Comparison of ENCODE assay signal across 8 cellular contexts in the genomic region with DNA sequence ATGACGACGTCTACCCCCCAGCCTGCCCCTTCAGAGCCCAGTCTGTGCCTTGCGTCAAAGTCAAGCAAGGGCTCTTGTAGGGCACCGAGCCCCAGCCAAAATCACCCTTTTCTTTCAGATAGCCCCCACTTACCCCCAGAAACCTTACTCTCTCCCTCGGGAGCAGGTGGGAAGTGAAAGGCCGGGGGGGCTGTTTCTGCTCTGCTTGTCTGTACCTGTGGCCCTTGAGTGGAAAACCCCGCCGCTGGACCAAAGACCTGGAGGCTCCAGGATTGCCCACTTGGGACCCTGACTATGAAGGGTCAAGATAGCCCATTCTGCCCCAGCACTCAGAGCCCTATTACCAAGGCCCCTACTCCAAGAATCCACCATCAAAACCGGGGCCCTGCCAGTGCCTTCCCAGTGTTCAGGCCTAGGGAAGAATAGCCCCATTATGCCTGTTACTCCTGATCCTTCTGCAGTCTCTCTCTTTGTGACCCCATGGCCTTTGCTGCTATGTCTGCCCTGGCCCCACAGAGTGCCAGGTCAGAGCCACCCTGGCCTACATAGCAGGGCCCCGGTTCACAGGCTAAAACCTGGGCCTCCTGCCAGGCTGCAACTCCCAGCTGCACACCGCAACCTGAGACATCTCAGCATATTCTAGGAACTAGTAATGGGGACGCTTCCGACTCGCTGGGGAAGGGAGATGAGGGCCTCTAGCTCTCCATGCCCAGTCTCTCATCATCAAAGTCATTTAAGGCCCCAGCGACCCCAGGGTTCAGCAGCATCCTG. TPM values are rescaled to one million over a fixed set of nuclear protein-coding genes. Genes with fewer than 3 reads are reported as not detected.
DNase-seq lines count a peak whose midpoint lies in the region; ATAC-seq and TF ChIP-seq lines count a peak whose summit lies in the region.

No MANE protein-coding gene starts in this region.

- peaks cover 26% of the 10 kb centered on the region for H3F3A ChIP-seq in GM23248 (ENCODE audit: insufficient read depth)

- no peaks in the 10 kb centered on the region for H3K27me3 ChIP-seq in CD4-positive, alpha-beta memory T cell (ENCODE audit: insufficient read depth, low read length)
- H3K27me3 ChIP-seq in GM23248 (replicated peaks; ENCODE audit: insufficient read depth): no peaks in the 10 kb centered on the region

- ATAC-seq in naive thymus-derived CD8-positive, alpha-beta T cell: no peak
- no peak for ATAC-seq in HG03139 (IDR thresholded peaks at IDR 0.05; ENCODE audit: unreplicated experiment)
- ATAC-seq in GM21360 (IDR thresholded peaks at IDR 0.05; ENCODE audit: unreplicated experiment): no peak

- peak overlapping the region; percentile 88 for H3K9ac ChIP-seq in GM23248

- H3K4me2 ChIP-seq in GM23248 (ENCODE audit: unreplicated experiment): peak overlapping the region; percentile 84

- no peaks in the 10 kb centered on the region for H3K9me2 ChIP-seq in GM23248 (ENCODE audit: insufficient read depth)

- POLR2A ChIA-PET in CD4-positive, alpha-beta memory T cell (lab: Charles Lee; ENCODE audit: partially characterized antibody): interaction anchor here (0.8 to 6.4 kb wide), 25 partner anchors 15 to 672 kb away, joined by 3 to 158 read pairs (median 10); partner anchors contain the start of genes ARMH1, BTBD19, CCDC163 and DYNLT4
- POLR2A ChIA-PET in naive thymus-derived CD8-positive, alpha-beta T cell (lab: Charles Lee): interaction anchor here (0.6 to 5.7 kb wide), 19 partner anchors 19 to 673 kb away, joined by 3 to 112 read pairs (median 5); partner anchors contain the start of genes AKR1A1, BTBD19, CCDC163 and EIF2B3

- H2AFZ ChIP-seq in GM23248: peak overlapping the region; percentile 91

- H3K4me1 Mint-ChIP-seq in CD4-positive, alpha-beta memory T cell: peaks cover 11 to 24% (median 18%) of the 10 kb centered on the region in 4 donors
- H3K4me1 Mint-ChIP-seq in endothelial cell (ENCODE audit: unreplicated experiment): peaks cover 4% of the 10 kb centered on the region
- peaks cover 5 to 37% (median 20%) of the 10 kb centered on the region in 4 donors for H3K4me1 Mint-ChIP-seq in naive thymus-derived CD8-positive, alpha-beta T cell

- no peaks in the 10 kb centered on the region for H3K9me3 ChIP-seq in CD4-positive, alpha-beta memory T cell (ENCODE audit: control insufficient read depth in 1 of 2, low read length in 2 of 2)
- no peaks in the 10 kb centered on the region for H3K9me3 ChIP-seq in GM23248 (ENCODE audit: low read depth)

- H3K27ac Mint-ChIP-seq in CD4-positive, alpha-beta memory T cell: peak overlapping the region; percentile 93 to 98 (median 96)
- H3K27ac Mint-ChIP-seq in endothelial cell (ENCODE audit: unreplicated experiment): peak overlapping the region; percentile 50
- peak overlapping the region; percentile 91 to 98 (median 96) for H3K27ac Mint-ChIP-seq in naive thymus-derived CD8-positive, alpha-beta T cell

- CTCF ChIA-PET in CD4-positive, alpha-beta memory T cell (lab: Charles Lee; ENCODE audit: partially characterized antibody): interaction anchor here (1.2 to 10.0 kb wide), 13 partner anchors 33 to 583 kb away, joined by 3 to 388 read pairs (median 6); partner anchors contain the start of genes HECTD3, MUTYH, PLK3 and TESK2

- TF ChIP-seq CTCF in endothelial cell (IDR thresholded peaks at IDR 0.05; ENCODE audit: unreplicated experiment): no peak

- 62 to 64% methylated on average over 14 to 15 of the region's 15 CpGs for WGBS in GM23248 (ENCODE audit: low coverage in 1 of 2, low lambda C conversion rate in 2 of 2, missing lambda C conversion rate in 2 of 2), 2 experiments

- H3K9me3 Mint-ChIP-seq in CD4-positive, alpha-beta memory T cell: no peaks in the 10 kb centered on the region
- H3K9me3 Mint-ChIP-seq in endothelial cell (ENCODE audit: unreplicated experiment): no peaks in the 10 kb centered on the region
- H3K9me3 Mint-ChIP-seq in naive thymus-derived CD8-positive, alpha-beta T cell: no peaks in the 10 kb centered on the region

- H3K79me2 ChIP-seq in GM23248 (ENCODE audit: insufficient read depth): no peaks in the 10 kb centered on the region

- H4K20me1 ChIP-seq in GM23248 (ENCODE audit: insufficient read depth): no peaks in the 10 kb centered on the region

- peak overlapping the region; percentile 87 to 94 (median 92) for H3K4me3 Mint-ChIP-seq in CD4-positive, alpha-beta memory T cell
- peak overlapping the region; percentile 89 for H3K4me3 Mint-ChIP-seq in endothelial cell (ENCODE audit: unreplicated experiment)
- peak overlapping the region; percentile 88 to 96 (median 92) for H3K4me3 Mint-ChIP-seq in naive thymus-derived CD8-positive, alpha-beta T cell

- no peaks in the 10 kb centered on the region for H3K36me3 ChIP-seq in CD4-positive, alpha-beta memory T cell (ENCODE audit: insufficient read depth, low read length)
- H3K36me3 ChIP-seq in GM23248 (ENCODE audit: low read depth): no peaks in the 10 kb centered on the region

- peak overlapping the region; percentile 40 to 86 for H3K4me3 ChIP-seq in CD4-positive, alpha-beta memory T cell (ENCODE audit: low read length in 2 of 2)
- H3K4me3 ChIP-seq in GM23248: peak overlapping the region; percentile 79

- peaks cover 11% of the 10 kb centered on the region for H3K4me1 ChIP-seq in CD4-positive, alpha-beta memory T cell (ENCODE audit: insufficient read depth, low read length)
- peaks cover 21% of the 10 kb centered on the region for H3K4me1 ChIP-seq in GM23248 (ENCODE audit: insufficient read depth)

- in situ Hi-C loops in GM23248 (cut with MboI): loop anchor here (25.0 kb wide), 1 partner anchor 467 kb away; the partner anchor contains the start of gene PTCH2

- no peaks in the 10 kb centered on the region for H3K36me3 Mint-ChIP-seq in CD4-positive, alpha-beta memory T cell
- H3K36me3 Mint-ChIP-seq in endothelial cell (ENCODE audit: low read depth, unreplicated experiment): no peaks in the 10 kb centered on the region
- no peaks in the 10 kb centered on the region for H3K36me3 Mint-ChIP-seq in naive thymus-derived CD8-positive, alpha-beta T cell

- peak overlapping the region; percentile 85 for H3K27ac ChIP-seq in CD4-positive, alpha-beta memory T cell (ENCODE audit: low read depth, low read length)
- peak overlapping the region; percentile 84 for H3K27ac ChIP-seq in GM23248

- intact Hi-C loops in CD4-positive, alpha-beta memory T cell (cut with micrococcal nuclease): loop anchor here (1.0 to 5.0 kb wide), 4 partner anchors 278 to 943 kb away; partner anchors contain the start of genes NASP and RAD54L

- no peak for DNase-seq in CD4-positive, alpha-beta memory T cell
- DNase-seq in GM23248 (peak; percentile 9), RKO (ENCODE audit: low spot score) (peak; percentile 47), endothelial cell (ENCODE audit: low spot score) (no peak), putamen (ENCODE audit: low spot score) (no peak)
- no peak for DNase-seq in naive thymus-derived CD8-positive, alpha-beta T cell

- no peaks in the 10 kb centered on the region for H3K27me3 Mint-ChIP-seq in CD4-positive, alpha-beta memory T cell
- H3K27me3 Mint-ChIP-seq in endothelial cell (ENCODE audit: unreplicated experiment): peaks cover 5% of the 10 kb centered on the region
- peaks cover 0 to 1% (median 0%) of the 10 kb centered on the region in 5 donors for H3K27me3 Mint-ChIP-seq in naive thymus-derived CD8-positive, alpha-beta T cell

RNA-seq across cellular contexts. Expression of gene HPDL, which starts 22.2 kb away (rescaled TPM):
- total RNA-seq in CD4-positive, alpha-beta memory T cell: under 1 TPM; 0.19 to 0.32 TPM
- under 1 TPM; 0.30 to 0.78 TPM for polyA plus RNA-seq in CD4-positive, alpha-beta memory T cell
- total RNA-seq in GM23248 (2014; rRNA removed; shearing (Covaris generic)): 3.7 TPM in 2 replicates
- polyA plus RNA-seq in GM23248 (2016; fragmentation: Nextera tagmentation; extraction: Ambion mirVana): 1.2 and 1.4 TPM in 2 replicates
- total RNA-seq in endothelial cell (ENCODE audit: unreplicated experiment): 2.5 TPM
- 1 to 10 TPM; 1.5 TPM for total RNA-seq in naive thymus-derived CD8-positive, alpha-beta T cell
- polyA plus RNA-seq in naive thymus-derived CD8-positive, alpha-beta T cell: 1 to 10 TPM in 2 of 3 donors, under 1 TPM in 1; 0.47 to 2.7 (median 1.2) TPM

RNA-seq across cellular contexts. Expression of gene TOE1, which starts 35.5 kb away (rescaled TPM):
- 10 to 100 TPM; 18.2 to 18.9 TPM for total RNA-seq in CD4-positive, alpha-beta memory T cell
- polyA plus RNA-seq in CD4-positive, alpha-beta memory T cell: 10 to 100 TPM in 1 of 2 donors, 1 to 10 TPM in 1; 6.1 to 13.5 TPM
- total RNA-seq in GM23248 (2014; rRNA removed; shearing (Covaris generic)): 10.4 and 15.3 TPM in 2 replicates
- polyA plus RNA-seq in GM23248 (2016; fragmentation: Nextera tagmentation; extraction: Ambion mirVana): 8.2 and 8.4 TPM in 2 replicates
- 9.7 TPM for total RNA-seq in endothelial cell (ENCODE audit: unreplicated experiment)
- 10 to 100 TPM; 23.7 to 24.5 TPM for total RNA-seq in naive thymus-derived CD8-positive, alpha-beta T cell
- 10 to 100 TPM in 2 of 3 donors, 1 to 10 TPM in 1; 8.2 to 12.3 (median 10.7) TPM for polyA plus RNA-seq in naive thymus-derived CD8-positive, alpha-beta T cell

RNA-seq across cellular contexts. Expression of gene MUTYH, which starts 35.7 kb away (rescaled TPM):
- 10 to 100 TPM; 70.0 to 72.1 TPM for total RNA-seq in CD4-positive, alpha-beta memory T cell
- 10 to 100 TPM; 24.0 to 26.1 TPM for polyA plus RNA-seq in CD4-positive, alpha-beta memory T cell
- total RNA-seq in GM23248 (2014; rRNA removed; shearing (Covaris generic)): 14.5 and 15.0 TPM in 2 replicates
- 10.0 and 10.6 TPM in 2 replicates for polyA plus RNA-seq in GM23248 (2016; fragmentation: Nextera tagmentation; extraction: Ambion mirVana)
- 31.5 TPM for total RNA-seq in endothelial cell (ENCODE audit: unreplicated experiment)
- total RNA-seq in naive thymus-derived CD8-positive, alpha-beta T cell: 10 to 100 TPM; 75.6 to 79.7 TPM
- polyA plus RNA-seq in naive thymus-derived CD8-positive, alpha-beta T cell: 10 to 100 TPM; 21.8 to 24.7 (median 24.4) TPM

Comparison
In these comparisons a context has a peak if more than half of its experiments do, and no peak if none do; other contexts are left out.
1. DNase-seq: peak in GM23248 (single experiment) and RKO (single experiment); none in CD4-positive, alpha-beta memory T cell (0 of 5), endothelial cell (single experiment), naive thymus-derived CD8-positive, alpha-beta T cell (0 of 10) and putamen (single experiment).
2. Peak in every context shown above with its lines, with median percentiles within 50 percentile points of each other: H3K27ac Mint-ChIP-seq and H3K4me3 Mint-ChIP-seq.